1 cellular context compared by ENCODE assay signal in the genomic region with DNA sequence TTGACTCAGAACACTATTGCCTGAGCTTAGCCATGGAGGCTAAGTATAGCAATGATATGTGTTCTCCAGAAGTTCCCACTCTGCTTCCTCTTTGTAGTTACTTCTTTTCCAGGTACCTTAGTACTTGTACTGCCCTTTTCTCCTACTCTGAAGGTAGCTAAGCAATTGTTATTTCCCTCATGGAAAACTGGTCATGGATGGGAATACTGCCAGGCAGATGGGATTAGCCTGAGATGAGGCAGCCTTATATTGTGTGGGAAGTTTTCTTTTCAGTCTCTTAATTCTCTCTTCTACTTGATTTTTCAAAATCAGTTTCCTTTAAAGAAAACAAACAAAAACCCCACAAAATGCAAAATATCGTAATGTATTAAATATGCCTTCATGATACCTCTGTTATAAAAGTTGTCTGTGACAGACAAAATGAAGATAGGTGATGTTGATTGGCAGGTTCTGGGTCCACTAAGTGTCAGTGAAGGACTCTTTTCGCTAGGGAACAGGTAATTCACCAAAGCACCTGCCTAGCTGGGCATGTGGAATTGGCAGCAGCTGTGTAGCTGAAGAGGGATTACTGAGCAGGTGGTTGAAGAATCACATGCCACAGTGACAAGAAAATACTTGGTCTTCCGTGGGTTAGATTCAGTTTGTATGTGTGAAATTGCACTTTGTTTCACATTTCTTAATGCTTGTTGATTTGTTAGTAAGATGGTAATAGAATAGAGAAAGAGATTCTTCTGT.
TF ChIP-seq lines count a peak whose summit lies in the region.

No MANE protein-coding gene starts in this region.

TF ChIP-seq in HepG2, 621 proteins besides CTCF, POLR2A, EP300 and RAD21 (continued from another document):
- TF ChIP-seq, protein P1, sequence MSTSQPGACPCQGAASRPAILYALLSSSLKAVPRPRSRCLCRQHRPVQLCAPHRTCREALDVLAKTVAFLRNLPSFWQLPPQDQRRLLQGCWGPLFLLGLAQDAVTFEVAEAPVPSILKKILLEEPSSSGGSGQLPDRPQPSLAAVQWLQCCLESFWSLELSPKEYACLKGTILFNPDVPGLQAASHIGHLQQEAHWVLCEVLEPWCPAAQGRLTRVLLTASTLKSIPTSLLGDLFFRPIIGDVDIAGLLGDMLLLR (CRISPR knock-in tag; IDR thresholded peaks at IDR 0.05) = no peak
- TF ChIP-seq ZSCAN22 (CRISPR knock-in tag; IDR thresholded peaks at IDR 0.05) (no peak), HMG20A (CRISPR knock-in tag; IDR thresholded peaks at IDR 0.05; ENCODE audit: borderline replicate concordance) (no peak), ZNF317 (CRISPR knock-in tag; IDR thresholded peaks at IDR 0.05) (no peak), ZNF616 (CRISPR knock-in tag; IDR thresholded peaks at IDR 0.05; ENCODE audit: low read depth) (no peak), GTF2F1 (IDR thresholded peaks at IDR 0.05; ENCODE audit: low read length) (no peak), ZNF446 (CRISPR knock-in tag; IDR thresholded peaks at IDR 0.05) (no peak)
- TF ChIP-seq, protein P2, sequence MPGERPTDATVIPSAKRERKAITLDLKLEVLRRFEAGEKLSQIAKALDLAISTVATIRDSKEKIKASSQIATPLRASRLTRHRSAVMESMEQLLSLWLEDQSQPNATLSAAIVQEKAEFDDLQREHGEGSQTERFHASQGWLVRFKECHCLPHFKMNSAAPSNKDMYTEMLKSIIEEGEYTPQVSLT (CRISPR knock-in tag; IDR thresholded peaks at IDR 0.05; ENCODE audit: borderline replicate concordance, low read depth) = no peak
- TF ChIP-seq, protein P3, sequence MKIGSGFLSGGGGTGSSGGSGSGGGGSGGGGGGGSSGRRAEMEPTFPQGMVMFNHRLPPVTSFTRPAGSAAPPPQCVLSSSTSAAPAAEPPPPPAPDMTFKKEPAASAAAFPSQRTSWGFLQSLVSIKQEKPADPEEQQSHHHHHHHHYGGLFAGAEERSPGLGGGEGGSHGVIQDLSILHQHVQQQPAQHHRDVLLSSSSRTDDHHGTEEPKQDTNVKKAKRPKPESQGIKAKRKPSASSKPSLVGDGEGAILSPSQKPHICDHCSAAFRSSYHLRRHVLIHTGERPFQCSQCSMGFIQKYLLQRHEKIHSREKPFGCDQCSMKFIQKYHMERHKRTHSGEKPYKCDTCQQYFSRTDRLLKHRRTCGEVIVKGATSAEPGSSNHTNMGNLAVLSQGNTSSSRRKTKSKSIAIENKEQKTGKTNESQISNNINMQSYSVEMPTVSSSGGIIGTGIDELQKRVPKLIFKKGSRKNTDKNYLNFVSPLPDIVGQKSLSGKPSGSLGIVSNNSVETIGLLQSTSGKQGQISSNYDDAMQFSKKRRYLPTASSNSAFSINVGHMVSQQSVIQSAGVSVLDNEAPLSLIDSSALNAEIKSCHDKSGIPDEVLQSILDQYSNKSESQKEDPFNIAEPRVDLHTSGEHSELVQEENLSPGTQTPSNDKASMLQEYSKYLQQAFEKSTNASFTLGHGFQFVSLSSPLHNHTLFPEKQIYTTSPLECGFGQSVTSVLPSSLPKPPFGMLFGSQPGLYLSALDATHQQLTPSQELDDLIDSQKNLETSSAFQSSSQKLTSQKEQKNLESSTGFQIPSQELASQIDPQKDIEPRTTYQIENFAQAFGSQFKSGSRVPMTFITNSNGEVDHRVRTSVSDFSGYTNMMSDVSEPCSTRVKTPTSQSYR (CRISPR knock-in tag; IDR thresholded peaks at IDR 0.05; ENCODE audit: borderline replicate concordance) = no peak
- TF ChIP-seq, protein P4, sequence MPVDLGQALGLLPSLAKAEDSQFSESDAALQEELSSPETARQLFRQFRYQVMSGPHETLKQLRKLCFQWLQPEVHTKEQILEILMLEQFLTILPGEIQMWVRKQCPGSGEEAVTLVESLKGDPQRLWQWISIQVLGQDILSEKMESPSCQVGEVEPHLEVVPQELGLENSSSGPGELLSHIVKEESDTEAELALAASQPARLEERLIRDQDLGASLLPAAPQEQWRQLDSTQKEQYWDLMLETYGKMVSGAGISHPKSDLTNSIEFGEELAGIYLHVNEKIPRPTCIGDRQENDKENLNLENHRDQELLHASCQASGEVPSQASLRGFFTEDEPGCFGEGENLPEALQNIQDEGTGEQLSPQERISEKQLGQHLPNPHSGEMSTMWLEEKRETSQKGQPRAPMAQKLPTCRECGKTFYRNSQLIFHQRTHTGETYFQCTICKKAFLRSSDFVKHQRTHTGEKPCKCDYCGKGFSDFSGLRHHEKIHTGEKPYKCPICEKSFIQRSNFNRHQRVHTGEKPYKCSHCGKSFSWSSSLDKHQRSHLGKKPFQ (CRISPR knock-in tag; IDR thresholded peaks at IDR 0.05; ENCODE audit: insufficient replicate concordance) = no peak
